ENCODE assay signal across 19 cellular contexts in the genomic region with DNA sequence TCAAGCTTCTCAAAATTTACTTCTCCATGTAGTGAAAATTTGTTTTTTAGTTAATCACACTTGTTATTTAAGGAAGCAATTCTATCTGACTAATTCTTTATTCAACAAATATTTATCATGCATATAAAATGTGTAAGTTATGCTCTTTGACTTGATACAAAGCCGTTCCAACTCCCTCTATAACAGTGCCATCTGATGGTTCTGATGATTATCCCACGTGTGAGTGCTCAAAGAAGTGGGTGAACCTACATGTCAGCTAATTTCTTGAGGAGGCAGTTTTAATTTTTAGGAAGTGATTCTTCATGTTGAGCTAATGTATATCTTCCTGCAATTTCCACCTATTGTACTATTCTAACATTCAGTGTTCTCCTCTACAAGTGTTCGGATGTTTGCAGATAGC.
"Had no signal": no experiment of that assay in that cellular context is flagged by ENCODE, and none has a peak within 500 bp of the region (broad histone marks: within the 10 kb centered on the region; RNA-seq: fewer than 3 reads in every experiment).

No MANE protein-coding gene starts in this region.

- H3K9me3 ChIP-seq: esophagus muscularis mucosa, gastroesophageal sphincter, left ventricle myocardium inferior, lower lobe of right lung, ovary, tibial artery, upper lobe of right lung, vagina had no signal

- H3K4me1 ChIP-seq: esophagus muscularis mucosa, gastroesophageal sphincter, left ventricle myocardium inferior, lower lobe of right lung, tibial artery, upper lobe of right lung, vagina had no signal

- H3K36me3 ChIP-seq: esophagus muscularis mucosa, gastroesophageal sphincter, left ventricle myocardium inferior, lower lobe of right lung, ovary, tibial artery, upper lobe of right lung, vagina had no signal

- H3K27ac ChIP-seq: esophagus muscularis mucosa, gastroesophageal sphincter, left ventricle myocardium inferior, lower lobe of right lung, ovary, tibial artery, upper lobe of right lung, vagina had no signal

- H3K4me3 ChIP-seq: esophagus muscularis mucosa, gastroesophageal sphincter, left ventricle myocardium inferior, lower lobe of right lung, ovary, tibial artery, upper lobe of right lung, vagina had no signal

- FAIRE-seq: endometrium had no signal

- ATAC-seq: gastroesophageal sphincter; left cardiac atrium; lower lobe of right lung; natural killer cell; right cardiac atrium; stimulated activated memory B cell treated with anti-CD40 and anti-IgM and Interleukin-4, amounts not matched to agents 10 μg/mL and 1 μg/mL and 100 μg/mL, for 72 hours; upper lobe of right lung had no signal

- DNase-seq: effector memory CD4-positive, alpha-beta T cell; glutamatergic neuron; islet precursor cell; left cardiac atrium; left ventricle myocardium inferior; lower lobe of right lung; natural killer cell; ovary; right cardiac atrium; stimulated activated CD4-positive, alpha-beta T cell treated with anti-CD3 and anti-CD28 coated beads, Interleukin-15, amount 100 ng/mL, for 24 hours; stimulated activated CD4-positive, alpha-beta T cell treated with anti-CD3 and anti-CD28 coated beads, Interleukin-1b, Interleukin-23, amount 100 ng/mL, for 48 hours; stimulated activated CD4-positive, alpha-beta T cell treated with anti-CD3 and anti-CD28 coated beads, Interleukin-4, amount 100 ng/mL, for 24 hours; tibial artery; upper lobe of right lung had no signal

- H3K27me3 ChIP-seq: esophagus muscularis mucosa, ovary, tibial artery, upper lobe of right lung, vagina had no signal
